In genomic region chr21:44211574-44211973, GRCh38 we compare ENCODE assay signal across 17 cellular contexts. TPM values are rescaled to one million over a fixed set of nuclear protein-coding genes. Genes with fewer than 3 reads are reported as not detected.
A peak's percentile ranks its signal among the peaks of the same experiment; 100 is the strongest.
DNase-seq lines count a peak whose midpoint lies in the region; ATAC-seq, FAIRE-seq and TF ChIP-seq lines count a peak whose summit lies in the region.
"Not testable (repeated sequence)": the region's sequence is repeated elsewhere in the genome, so short reads cannot be mapped to it uniquely, and the experiment has no call there.
"Had no signal": no experiment of that assay in that cellular context is flagged by ENCODE, and none has a peak within 500 bp of the region (broad histone marks: within the 10 kb centered on the region; RNA-seq: fewer than 3 reads in every experiment).

No MANE protein-coding gene starts in this region.

- DNase-seq in GM18507 (ENCODE audit: extremely low spot score, insufficient read length, low read depth); activated T-cell treated with anti-CD3 and anti-CD28 coated beads, Interleukin-2, amount 50 U/mL, for 72 hours; activated naive CD4-positive, alpha-beta T cell treated with anti-CD3 and anti-CD28 coated beads, Interleukin-2, amount 50 U/mL, for 72 hours (ENCODE audit: low spot score in 2 of 2); central memory CD8-positive, alpha-beta T cell (ENCODE audit: low spot score in 2 of 2); stimulated activated effector memory CD8-positive, alpha-beta T cell treated with anti-CD3 and anti-CD28 coated beads, Interleukin-12 subunit alpha, Interleukin-12 subunit beta, amount 100 ng/mL, for 72 hours (ENCODE audit: low spot score in 2 of 2): not testable (repeated sequence)

- H3K4me1 Mint-ChIP-seq in activated T-cell treated with anti-CD3 and anti-CD28 coated beads, Interleukin-2, amount 50 U/mL, for 72 hours (ENCODE audit: low read depth); activated T-helper 17 cell treated with anti-CD3 and anti-CD28 coated beads, Interleukin-2, amount 50 U/mL, for 72 hours; central memory CD8-positive, alpha-beta T cell; stimulated activated effector memory CD8-positive, alpha-beta T cell treated with anti-CD3 and anti-CD28 coated beads, Interleukin-12 subunit alpha, Interleukin-12 subunit beta, amount 100 ng/mL, for 72 hours: not testable (repeated sequence)

- peaks cover 22% of the 10 kb centered on the region for H3K4me1 ChIP-seq in DOHH2 (ENCODE audit: control insufficient read depth, low read length)

- H3K4me3 Mint-ChIP-seq in activated T-cell treated with anti-CD3 and anti-CD28 coated beads, Interleukin-2, amount 50 U/mL, for 72 hours; central memory CD8-positive, alpha-beta T cell; stimulated activated effector memory CD8-positive, alpha-beta T cell treated with anti-CD3 and anti-CD28 coated beads, Interleukin-12 subunit alpha, Interleukin-12 subunit beta, amount 100 ng/mL, for 72 hours: not testable (repeated sequence)
- peak overlapping the region; percentile 3 for H3K4me3 Mint-ChIP-seq in activated T-helper 17 cell treated with anti-CD3 and anti-CD28 coated beads, Interleukin-2, amount 50 U/mL, for 72 hours

- H3K9me3 Mint-ChIP-seq in activated T-cell treated with anti-CD3 and anti-CD28 coated beads, Interleukin-2, amount 50 U/mL, for 72 hours; activated T-helper 17 cell treated with anti-CD3 and anti-CD28 coated beads, Interleukin-2, amount 50 U/mL, for 72 hours; activated naive CD4-positive, alpha-beta T cell treated with anti-CD3 and anti-CD28 coated beads, Interleukin-2, amount 50 U/mL, for 72 hours; central memory CD8-positive, alpha-beta T cell; stimulated activated effector memory CD8-positive, alpha-beta T cell treated with anti-CD3 and anti-CD28 coated beads, Interleukin-12 subunit alpha, Interleukin-12 subunit beta, amount 100 ng/mL, for 72 hours: not testable (repeated sequence)

- H3K9me2 ChIP-seq in DOHH2 (replicated peaks; ENCODE audit: control insufficient read depth, low read length), result not testable (repeated sequence)

- not testable (repeated sequence) for H3F3A ChIP-seq in DOHH2 (ENCODE audit: control insufficient read depth, insufficient read depth)

- H3K9me3 ChIP-seq in DOHH2 (ENCODE audit: control insufficient read depth, insufficient read depth, low read length), result not testable (repeated sequence)

- H4K20me1 ChIP-seq in DOHH2 (ENCODE audit: control insufficient read depth, insufficient read depth, low read depth, low read length), result not testable (repeated sequence)

- not testable (repeated sequence) for H3K36me3 ChIP-seq in DOHH2 (ENCODE audit: control insufficient read depth, low read length)

- H3K27ac Mint-ChIP-seq in activated T-cell treated with anti-CD3 and anti-CD28 coated beads, Interleukin-2, amount 50 U/mL, for 72 hours; stimulated activated effector memory CD8-positive, alpha-beta T cell treated with anti-CD3 and anti-CD28 coated beads, Interleukin-12 subunit alpha, Interleukin-12 subunit beta, amount 100 ng/mL, for 72 hours: not testable (repeated sequence)
- H3K27ac Mint-ChIP-seq in activated T-helper 17 cell treated with anti-CD3 and anti-CD28 coated beads, Interleukin-2, amount 50 U/mL, for 72 hours, result peak overlapping the region; percentile 20
- H3K27ac Mint-ChIP-seq in activated naive CD4-positive, alpha-beta T cell treated with anti-CD3 and anti-CD28 coated beads, Interleukin-2, amount 50 U/mL, for 72 hours, result peak overlapping the region in 1 of 2 donors; percentile 54
- H3K27ac Mint-ChIP-seq in central memory CD8-positive, alpha-beta T cell (ENCODE audit: low read depth), result peak overlapping the region; percentile 81

- not testable (repeated sequence) for H3K79me2 ChIP-seq in DOHH2 (ENCODE audit: control insufficient read depth, low read length)

- H3K4me2 ChIP-seq in DOHH2 (ENCODE audit: low read length), result not testable (repeated sequence)

- TF ChIP-seq CTCF in DOHH2 (IDR thresholded peaks at IDR 0.05; ENCODE audit: low read depth, low read length, poor library complexity, severe bottlenecking), result not testable (repeated sequence)

- peak; percentile 15 to 37 for ATAC-seq in activated T-cell treated with anti-CD3 and anti-CD28 coated beads, Interleukin-2, amount 50 U/mL, for 72 hours (replicated peaks in 1 of 2)
- peak; percentile 69 for ATAC-seq in activated T-helper 17 cell treated with anti-CD3 and anti-CD28 coated beads, Interleukin-2, amount 50 U/mL, for 72 hours (replicated peaks)
- peak; percentile 41 to 76 for ATAC-seq in activated naive CD4-positive, alpha-beta T cell treated with anti-CD3 and anti-CD28 coated beads, Interleukin-2, amount 50 U/mL, for 72 hours
- not testable (repeated sequence) for ATAC-seq in central memory CD8-positive, alpha-beta T cell (replicated peaks; ENCODE audit: extremely low read depth, poor library complexity, severe bottlenecking)
- ATAC-seq in stimulated activated effector memory CD8-positive, alpha-beta T cell treated with anti-CD3 and anti-CD28 coated beads, Interleukin-12 subunit alpha, Interleukin-12 subunit beta, amount 100 ng/mL, for 72 hours, result peak; percentile 62

- H3K27me3 ChIP-seq in DOHH2 (ENCODE audit: control insufficient read depth, low read length), result not testable (repeated sequence)

- peak; percentile 12 for FAIRE-seq in GM18507 (lab: Jason Lieb, UNC)

- H3K4me3 ChIP-seq in DOHH2 (ENCODE audit: low read length), result not testable (repeated sequence)

- H3K27me3 Mint-ChIP-seq in activated T-cell treated with anti-CD3 and anti-CD28 coated beads, Interleukin-2, amount 50 U/mL, for 72 hours (ENCODE audit: low read depth); activated T-helper 17 cell treated with anti-CD3 and anti-CD28 coated beads, Interleukin-2, amount 50 U/mL, for 72 hours; central memory CD8-positive, alpha-beta T cell: not testable (repeated sequence)

- not testable (repeated sequence) for H3K36me3 Mint-ChIP-seq in activated T-cell treated with anti-CD3 and anti-CD28 coated beads, Interleukin-2, amount 50 U/mL, for 72 hours (ENCODE audit: insufficient read depth in 2 of 2); activated T-helper 17 cell treated with anti-CD3 and anti-CD28 coated beads, Interleukin-2, amount 50 U/mL, for 72 hours (ENCODE audit: low read depth); activated naive CD4-positive, alpha-beta T cell treated with anti-CD3 and anti-CD28 coated beads, Interleukin-2, amount 50 U/mL, for 72 hours; central memory CD8-positive, alpha-beta T cell (ENCODE audit: insufficient read depth); stimulated activated effector memory CD8-positive, alpha-beta T cell treated with anti-CD3 and anti-CD28 coated beads, Interleukin-12 subunit alpha, Interleukin-12 subunit beta, amount 100 ng/mL, for 72 hours

- H3K27ac ChIP-seq in DOHH2 (ENCODE audit: low read depth, low read length), result peak overlapping the region; percentile 60

RNA-seq across cellular contexts. Expression of gene ICOSLG, which starts 29.2 kb away (rescaled TPM):
- 1 to 10 TPM; 2.6 to 3.2 TPM for total RNA-seq in activated T-cell treated with anti-CD3 and anti-CD28 coated beads, Interleukin-2, amount 50 U/mL, for 72 hours
- 1 to 10 TPM; 2.0 to 6.4 TPM for total RNA-seq in activated T-helper 17 cell treated with anti-CD3 and anti-CD28 coated beads, Interleukin-2, amount 50 U/mL, for 72 hours
- 1 to 10 TPM; 2.1 to 4.1 TPM for total RNA-seq in activated naive CD4-positive, alpha-beta T cell treated with anti-CD3 and anti-CD28 coated beads, Interleukin-2, amount 50 U/mL, for 72 hours

RNA-seq across cellular contexts. Expression of gene DNMT3L, which starts 50.1 kb away (rescaled TPM):
- total RNA-seq in activated T-cell treated with anti-CD3 and anti-CD28 coated beads, Interleukin-2, amount 50 U/mL, for 72 hours, result not detected
- total RNA-seq in activated T-helper 17 cell treated with anti-CD3 and anti-CD28 coated beads, Interleukin-2, amount 50 U/mL, for 72 hours, result not detected
- not detected for total RNA-seq in activated naive CD4-positive, alpha-beta T cell treated with anti-CD3 and anti-CD28 coated beads, Interleukin-2, amount 50 U/mL, for 72 hours
- total RNA-seq: A172; A673; B cell; Calu3; CD4-positive, alpha-beta memory T cell; CD4-positive, alpha-beta T cell; CD4-positive, CD25-positive, alpha-beta regulatory T cell; CD8-positive, alpha-beta memory T cell; CD8-positive, alpha-beta T cell; Daoy had no signal
